18 cellular contexts compared by ENCODE assay signal in genomic region chr15:43735402-43735801, GRCh38. TPM values are rescaled to one million over a fixed set of nuclear protein-coding genes. Genes with fewer than 3 reads are reported as not detected.
DNase-seq lines count a peak whose midpoint lies in the region; ATAC-seq and TF ChIP-seq lines count a peak whose summit lies in the region.
"Had no signal": no experiment of that assay in that cellular context is flagged by ENCODE, and none has a peak within 500 bp of the region (broad histone marks: within the 10 kb centered on the region; RNA-seq: fewer than 3 reads in every experiment).

No MANE protein-coding gene starts in this region.

- TF ChIP-seq CTCF in GM12864 (IDR thresholded peaks at IDR 0.05; ENCODE audit: low read depth, low read length, missing control alignments) = no peak
- no peak for TF ChIP-seq CTCF in RWPE1 (conservative IDR thresholded peaks at IDR 0.05; ENCODE audit: low read depth)

- no peak for DNase-seq in GM12864 (ENCODE audit: low read depth)
- DNase-seq in H7 = no peak
- no peak for DNase-seq in RWPE1 (ENCODE audit: low spot score)
- no peak for DNase-seq in activated naive CD4-positive, alpha-beta T cell treated with anti-CD3 and anti-CD28 coated beads, Interleukin-2, amount 50 U/mL, for 16 hours
- DNase-seq in GM19240 (ENCODE audit: insufficient read length, low spot score) = no peak
- DNase-seq: activated CD4-positive, alpha-beta memory T cell treated with anti-CD3 and anti-CD28 coated beads for 36 hours; activated effector memory CD4-positive, alpha-beta T cell treated with anti-CD3 and anti-CD28 coated beads, Interleukin-2, amount 50 U/mL, for 16 hours; heart left ventricle; NCI-H2029; NCI-H774; Right ventricle myocardium superior; T-helper 9 cell; testis had no signal

- H3K36me3 ChIP-seq in H7 (replicated peaks; ENCODE audit: control insufficient read depth, insufficient read depth, low read length) = no peaks in the 10 kb centered on the region
- H3K36me3 ChIP-seq: esophagus muscularis mucosa, heart left ventricle, prostate gland had no signal

- POLR2A ChIA-PET in RWPE1 (lab: Yijun Ruan, JAX; ENCODE audit: low non-redundant PET) = no interaction called here

- H3K27ac ChIP-seq in RWPE1 = no peak overlapping the region
- H3K27ac ChIP-seq: esophagus muscularis mucosa, heart left ventricle, prostate gland, testis had no signal

- CTCF ChIA-PET in RWPE1 (lab: Yijun Ruan, JAX) = no interaction called here

- H3K4me3 ChIP-seq in GM12864 (ENCODE audit: low read depth, low read length) = peak overlapping the region; percentile 47
- H3K4me3 ChIP-seq in H7 (ENCODE audit: insufficient read depth, low read depth, low read length) = no peak overlapping the region
- H3K4me3 ChIP-seq: esophagus muscularis mucosa, heart left ventricle, prostate gland, testis had no signal

- H3K27me3 ChIP-seq in H7 (ENCODE audit: control insufficient read depth, insufficient read depth, low read length) = no peaks in the 10 kb centered on the region
- H3K27me3 ChIP-seq: esophagus muscularis mucosa, heart left ventricle, testis had no signal

- peak; percentile 43 for ATAC-seq in GM19035 (IDR thresholded peaks at IDR 0.05; ENCODE audit: unreplicated experiment)
- ATAC-seq in GM21786 (IDR thresholded peaks at IDR 0.05; ENCODE audit: unreplicated experiment) = peak; percentile 34
- peak; percentile 44 for ATAC-seq in HG03439 (IDR thresholded peaks at IDR 0.05; ENCODE audit: unreplicated experiment)
- ATAC-seq: heart left ventricle had no signal

RNA-seq across cellular contexts. Expression of gene PDIA3, which starts 10.8 kb away (rescaled TPM):
- total RNA-seq in H7 (2014; rRNA removed; shearing (Covaris generic)) = 197 and 224 TPM in 2 replicates

RNA-seq across cellular contexts. Expression of gene ELL3, which starts 41.4 kb away (rescaled TPM):
- 14.7 and 17.6 TPM in 2 replicates for total RNA-seq in H7 (2014; rRNA removed; shearing (Covaris generic))

RNA-seq across cellular contexts. Expression of gene CKMT1A, which starts 41.7 kb away (rescaled TPM):
- total RNA-seq in H7 (2014; rRNA removed; shearing (Covaris generic)) = 14.9 and 26.1 TPM in 2 replicates
- total RNA-seq: Right ventricle myocardium superior had no signal

RNA-seq across cellular contexts. Expression of gene SERF2, which starts 56.7 kb away (rescaled TPM):
- total RNA-seq in H7 (2014; rRNA removed; shearing (Covaris generic)) = 372 and 456 TPM in 2 replicates
